Comparison of ENCODE assay signal across 10 cellular contexts in genomic region chr9:72843525-72844439, GRCh38.
A peak's percentile ranks its signal among the peaks of the same experiment; 100 is the strongest.
DNase-seq lines count a peak whose midpoint lies in the region; ATAC-seq and TF ChIP-seq lines count a peak whose summit lies in the region.
"Had no signal": no experiment of that assay in that cellular context is flagged by ENCODE, and none has a peak within 500 bp of the region (broad histone marks: within the 10 kb centered on the region; RNA-seq: fewer than 3 reads in every experiment).

No MANE protein-coding gene starts in this region.

- H3K27me3 ChIP-seq in GM23338 (ENCODE audit: insufficient read depth) = no peaks in the 10 kb centered on the region
- H3K27me3 ChIP-seq in endodermal cell (ENCODE audit: control insufficient read depth, insufficient read depth, low read length, poor library complexity, severe bottlenecking) = no peaks in the 10 kb centered on the region
- no peaks in the 10 kb centered on the region for H3K27me3 ChIP-seq in tibial artery
- H3K27me3 ChIP-seq: sigmoid colon had no signal

- H3F3A ChIP-seq in GM23338 (replicated peaks; ENCODE audit: low read depth) = no peaks in the 10 kb centered on the region

- peak; percentile 49 to 78 for TF ChIP-seq CTCF in GM23338 (conservative IDR thresholded peaks at IDR 0.05; ENCODE audit: low read depth in 2 of 2)
- peak; percentile 70 for TF ChIP-seq CTCF in endodermal cell (conservative IDR thresholded peaks at IDR 0.05)
- TF ChIP-seq CTCF in progenitor cell of endocrine pancreas (IDR thresholded peaks at IDR 0.05; ENCODE audit: unreplicated experiment) = peak; percentile 40
- TF ChIP-seq CTCF in tibial artery (IDR thresholded peaks at IDR 0.05) = no peak

- 0 out of 3 replicates have a peak, but pooled peaks cover 2% of the 10 kb centered on the region for H3K4me1 Mint-ChIP-seq in GM23338
- H3K4me1 Mint-ChIP-seq in endodermal cell = peaks cover 19% of the 10 kb centered on the region
- peaks cover 3% of the 10 kb centered on the region for H3K4me1 Mint-ChIP-seq in progenitor cell of endocrine pancreas (ENCODE audit: low read depth)

- H3K9me2 ChIP-seq in GM23338 (ENCODE audit: insufficient read depth) = no peaks in the 10 kb centered on the region

- H3K9me3 ChIP-seq in endodermal cell (ENCODE audit: control insufficient read depth, low read length) (peaks cover 18% of the 10 kb centered on the region), tibial artery (peaks cover 5 to 25% (median 6%) of the 10 kb centered on the region in 3 donors)

- no peak overlapping the region for H3K4me2 ChIP-seq in GM23338

- H4K20me1 ChIP-seq in GM23338 (replicated peaks; ENCODE audit: insufficient read depth) = no peaks in the 10 kb centered on the region

- H3K4me3 Mint-ChIP-seq in GM23338 = no peak overlapping the region
- no peak overlapping the region for H3K4me3 Mint-ChIP-seq in endodermal cell
- no peak overlapping the region for H3K4me3 Mint-ChIP-seq in progenitor cell of endocrine pancreas (ENCODE audit: low read depth)

- DNase-seq in GM23338 (ENCODE audit: low spot score) (peak; percentile 68), NCI-H69 (lab: John Stamatoyannopoulos, UW) (peak; percentile 59), endodermal cell (peak; percentile 84), progenitor cell of endocrine pancreas (ENCODE audit: low spot score, unreplicated experiment) (no peak), tibial artery (no peak), A172 (ENCODE audit: low spot score) (no peak)
- DNase-seq: NCI-H1417, NCI-H774, sigmoid colon had no signal

- 91 to 92% methylated on average over 6 to 8 of the region's 8 CpGs for WGBS in endodermal cell (ENCODE audit: insufficient coverage in 1 of 2, insufficient read length in 1 of 2), 2 experiments

- H3K27me3 Mint-ChIP-seq in GM23338 (ENCODE audit: insufficient read depth, low read depth, poor library complexity) (peaks cover 2% of the 10 kb centered on the region), endodermal cell (ENCODE audit: insufficient read depth) (no peaks in the 10 kb centered on the region), progenitor cell of endocrine pancreas (no peaks in the 10 kb centered on the region)

- peak; percentile 98 for ATAC-seq in GM23338
- no peak for ATAC-seq in GM21825 (IDR thresholded peaks at IDR 0.05; ENCODE audit: unreplicated experiment)

- H3K36me3 ChIP-seq in GM23338 (ENCODE audit: insufficient read depth) (no peaks in the 10 kb centered on the region), endodermal cell (ENCODE audit: control insufficient read depth, insufficient read depth, low read length) (no peaks in the 10 kb centered on the region), tibial artery (no peaks in the 10 kb centered on the region)
- H3K36me3 ChIP-seq: sigmoid colon had no signal

- intact Hi-C loops in tibial artery (cut with DNase I; ENCODE audit: low total_unique reads) = no loop called here

- H3K27ac Mint-ChIP-seq in GM23338 = no peak overlapping the region; the same call in 1 of the 2 replicates
- H3K27ac Mint-ChIP-seq in endodermal cell = peak overlapping the region; percentile 48
- H3K27ac Mint-ChIP-seq in progenitor cell of endocrine pancreas = no peak overlapping the region

- H3K79me2 ChIP-seq in GM23338 (replicated peaks; ENCODE audit: insufficient read depth) = no peaks in the 10 kb centered on the region

- H3K4me3 ChIP-seq in GM23338 (no peak overlapping the region), endodermal cell (ENCODE audit: low read length) (no peak overlapping the region), tibial artery (no peak overlapping the region)
- H3K4me3 ChIP-seq: sigmoid colon had no signal

- no peak overlapping the region for H3K9ac ChIP-seq in endodermal cell (ENCODE audit: extremely low read depth, low read length, poor library complexity, severe bottlenecking)

- H3K27ac ChIP-seq in GM23338 (ENCODE audit: low read depth) = no peak overlapping the region
- no peak overlapping the region for H3K27ac ChIP-seq in endodermal cell (ENCODE audit: low read depth, low read length)
- no peak overlapping the region for H3K27ac ChIP-seq in tibial artery
- H3K27ac ChIP-seq: sigmoid colon had no signal

- H3K4me1 ChIP-seq in GM23338 (ENCODE audit: insufficient read depth) (peaks cover 5% of the 10 kb centered on the region), endodermal cell (ENCODE audit: control insufficient read depth, insufficient read depth, low read length) (peaks cover 5% of the 10 kb centered on the region), tibial artery (peaks cover 0 to 17% (median 1%) of the 10 kb centered on the region in 4 donors)
- H3K4me1 ChIP-seq: sigmoid colon had no signal

- H3K36me3 Mint-ChIP-seq in GM23338 (ENCODE audit: low read depth) (peaks cover 12% of the 10 kb centered on the region; the same call in 2 of the 3 replicates), endodermal cell (ENCODE audit: low read depth) (no peaks in the 10 kb centered on the region), progenitor cell of endocrine pancreas (ENCODE audit: insufficient read depth) (no peaks in the 10 kb centered on the region)

- H3K9me3 Mint-ChIP-seq in GM23338 = peaks cover 23% of the 10 kb centered on the region
- peaks cover 33% of the 10 kb centered on the region for H3K9me3 Mint-ChIP-seq in endodermal cell
- peaks cover 22% of the 10 kb centered on the region for H3K9me3 Mint-ChIP-seq in progenitor cell of endocrine pancreas (ENCODE audit: low read depth)

- H2AFZ ChIP-seq in GM23338 = peak overlapping the region; percentile 84

TF ChIP-seq in GM23338, 12 proteins besides CTCF, POLR2A, EP300 and RAD21 (continues in another document):
- TF ChIP-seq EZH2phosphoT487 (IDR thresholded peaks at IDR 0.05; ENCODE audit: unreplicated experiment) (no peak), EZH2 (IDR thresholded peaks at IDR 0.05; ENCODE audit: low read depth, unreplicated experiment) (no peak), ZNF114 (CRISPR knock-in tag; IDR thresholded peaks at IDR 0.05) (no peak), CREB1 (CRISPR knock-in tag; IDR thresholded peaks at IDR 0.05; ENCODE audit: low read depth) (no peak), STAT1 (IDR thresholded peaks at IDR 0.05; ENCODE audit: unreplicated experiment) (no peak), POLR2AphosphoS5 (IDR thresholded peaks at IDR 0.05; ENCODE audit: low read depth) (no peak), REST (IDR thresholded peaks at IDR 0.05; ENCODE audit: unreplicated experiment) (no peak), NANOG (IDR thresholded peaks at IDR 0.05; ENCODE audit: borderline replicate concordance) (no peak), ZNF331 (CRISPR knock-in tag; IDR thresholded peaks at IDR 0.05; ENCODE audit: low read depth) (no peak), JUNB (IDR thresholded peaks at IDR 0.05; ENCODE audit: unreplicated experiment) (no peak)
- TF ChIP-seq, protein P1, sequence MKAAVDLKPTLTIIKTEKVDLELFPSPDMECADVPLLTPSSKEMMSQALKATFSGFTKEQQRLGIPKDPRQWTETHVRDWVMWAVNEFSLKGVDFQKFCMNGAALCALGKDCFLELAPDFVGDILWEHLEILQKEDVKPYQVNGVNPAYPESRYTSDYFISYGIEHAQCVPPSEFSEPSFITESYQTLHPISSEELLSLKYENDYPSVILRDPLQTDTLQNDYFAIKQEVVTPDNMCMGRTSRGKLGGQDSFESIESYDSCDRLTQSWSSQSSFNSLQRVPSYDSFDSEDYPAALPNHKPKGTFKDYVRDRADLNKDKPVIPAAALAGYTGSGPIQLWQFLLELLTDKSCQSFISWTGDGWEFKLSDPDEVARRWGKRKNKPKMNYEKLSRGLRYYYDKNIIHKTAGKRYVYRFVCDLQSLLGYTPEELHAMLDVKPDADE (IDR thresholded peaks at IDR 0.05) = no peak

Comparison
In these comparisons a context has a peak if more than half of its experiments do, and no peak if none do; other contexts are left out.
1. DNase-seq: peak in GM23338 (single experiment), NCI-H69 (single experiment) and endodermal cell (single experiment); none in progenitor cell of endocrine pancreas (single experiment), tibial artery (0 of 2) and A172 (single experiment).
2. CTCF ChIP-seq: peak in GM23338 (2 of 2), endodermal cell (single experiment) and progenitor cell of endocrine pancreas (single experiment); none in tibial artery (0 of 2).